16 cellular contexts compared by ENCODE assay signal in genomic region chr10:88120599-88121333, GRCh38.
DNase-seq lines count a peak whose midpoint lies in the region; ATAC-seq, FAIRE-seq and TF ChIP-seq lines count a peak whose summit lies in the region.
"Had no signal": no experiment of that assay in that cellular context is flagged by ENCODE, and none has a peak within 500 bp of the region (broad histone marks: within the 10 kb centered on the region; RNA-seq: fewer than 3 reads in every experiment).

No MANE protein-coding gene starts in this region.

- POLR2A ChIA-PET in HCT116 (lab: Charles Lee): no interaction called here

- H3K27me3 ChIP-seq in HCT116 (ENCODE audit: insufficient read depth, low read length) (no peaks in the 10 kb centered on the region), lower lobe of right lung (ENCODE audit: low read depth) (no peaks in the 10 kb centered on the region)
- H3K27me3 ChIP-seq: thyroid gland had no signal

- peak; percentile 66 to 72 for DNase-seq in AML-193 (lab: John Stamatoyannopoulos, UW)
- no peak for DNase-seq in HCT116 (ENCODE audit: low read depth, low spot score)
- peak; percentile 41 for DNase-seq in OCI-M1 (lab: John Stamatoyannopoulos, UW)
- DNase-seq in lower lobe of right lung: peak; percentile 64
- no peak for DNase-seq in cerebellar nuclear complex (lab: John Stamatoyannopoulos, UW)
- DNase-seq in urothelium cell line (ENCODE audit: low spot score): no peak
- DNase-seq: ACHN; activated naive CD4-positive, alpha-beta T cell treated with anti-CD3 and anti-CD28 coated beads, Interleukin-2, amount 10 ng/mL, durations not matched to agents 7 days and 5 days; dermis blood vessel endothelial cell; NCI-H2029; NCI-H510A treated with DMSO at 0.1 percent for 48 hours; stimulated activated CD4-positive, alpha-beta T cell treated with anti-CD3 and anti-CD28 coated beads, Interleukin-2, amount 100 ng/mL, for 48 hours had no signal

- no peak overlapping the region for H3K9ac ChIP-seq in HCT116 (ENCODE audit: low read length)

- no peaks in the 10 kb centered on the region for H3K4me1 ChIP-seq in HCT116 (ENCODE audit: control insufficient read depth in 1 of 2, insufficient read depth in 2 of 2, low read length in 2 of 2)
- peaks cover 13% of the 10 kb centered on the region for H3K4me1 ChIP-seq in lower lobe of right lung

- no peak for TF ChIP-seq RAD21 in HCT116 (IDR thresholded peaks at IDR 0.05; ENCODE audit: low read depth)

- no peaks in the 10 kb centered on the region for H3K36me3 ChIP-seq in HCT116 (ENCODE audit: control insufficient read depth in 1 of 2, insufficient read depth in 2 of 2, low read length in 2 of 2)
- H3K36me3 ChIP-seq in lower lobe of right lung: no peaks in the 10 kb centered on the region
- H3K36me3 ChIP-seq: thyroid gland had no signal

- H2AFZ ChIP-seq in HCT116 (ENCODE audit: low read depth, low read length, poor library complexity, severe bottlenecking): no peak overlapping the region

- peak overlapping the region in 1 of 2 experiments; percentile 9; a peak in 1 of 4 replicates for H3K4me3 ChIP-seq in HCT116 (replicated peaks in 1 of 2; ENCODE audit: low read depth in 1 of 2, low read length in 2 of 2)
- no peak overlapping the region for H3K4me3 ChIP-seq in lower lobe of right lung
- H3K4me3 ChIP-seq: thyroid gland had no signal

- H3K9me3 ChIP-seq in HCT116 (ENCODE audit: control insufficient read depth in 1 of 2, insufficient read depth in 1 of 2, low read depth in 1 of 2, low read length in 2 of 2) (no peaks in the 10 kb centered on the region), lower lobe of right lung (no peaks in the 10 kb centered on the region)
- H3K9me3 ChIP-seq: thyroid gland had no signal

- no peak for ATAC-seq in HCT116
- peak; percentile 62 to 65 for ATAC-seq in lower lobe of right lung
- no peak for ATAC-seq in HG03175 (IDR thresholded peaks at IDR 0.05; ENCODE audit: unreplicated experiment)
- no peak for ATAC-seq in HG02970 (IDR thresholded peaks at IDR 0.05; ENCODE audit: low FRiP score, unreplicated experiment)

- H3K27ac ChIP-seq in HCT116 (ENCODE audit: low read depth, low read length): 0 out of 2 replicates have a peak overlapping the region, but pooled peaks have one; percentile 3
- no peak overlapping the region for H3K27ac ChIP-seq in lower lobe of right lung
- H3K27ac ChIP-seq: thyroid gland had no signal

- TF ChIP-seq POLR2A in HCT116 (IDR thresholded peaks at IDR 0.05; ENCODE audit: borderline replicate concordance, extremely low read depth, insufficient read depth, insufficient read length): no peak

- no peaks in the 10 kb centered on the region for H4K20me1 ChIP-seq in HCT116 (ENCODE audit: insufficient read depth)

- no peak for FAIRE-seq in urothelium cell line (lab: Jason Lieb, UNC)
- FAIRE-seq: RCC 7860 had no signal

- RAD21 ChIA-PET in HCT116 (lab: Charles Lee; ENCODE audit: low non-redundant PET in 1 of 2, low total read pairs in 2 of 2, uncharacterized antibody in 2 of 2, unreplicated experiment in 2 of 2): no interaction called here

- H3K9me2 ChIP-seq in HCT116 (ENCODE audit: insufficient read depth): no peaks in the 10 kb centered on the region

- BruUV-seq in HCT116 (replicated peaks; lab: Mats Ljungman, UMichigan): no TSS peak

- H3K4me2 ChIP-seq in HCT116 (ENCODE audit: low read length): peak overlapping the region; percentile 57; the same call in 1 of the 2 replicates

- intact Hi-C loops in HCT116 (cut with micrococcal nuclease): no loop called here
- intact Hi-C loops in lower lobe of right lung (cut with DNase I): no loop called here

- CTCF ChIA-PET in HCT116 (lab: Charles Lee): no interaction called here

- TF ChIP-seq CTCF in HCT116 (IDR thresholded peaks at IDR 0.05 in 2 of 3, conservative IDR thresholded peaks at IDR 0.05 in 1 of 3; ENCODE audit: borderline replicate concordance in 1 of 3, insufficient read depth in 1 of 3, low read depth in 2 of 3, low read length in 2 of 3): no peak
- no peak for TF ChIP-seq CTCF in lower lobe of right lung (IDR thresholded peaks at IDR 0.05)

- no peaks in the 10 kb centered on the region for H3K79me2 ChIP-seq in HCT116 (ENCODE audit: insufficient read depth, low read length)

TF ChIP-seq in HCT116, 20 proteins besides CTCF, POLR2A, EP300 and RAD21:
- TF ChIP-seq JUND (IDR thresholded peaks at IDR 0.05): no peak
- no peak for TF ChIP-seq ZFX (IDR thresholded peaks at IDR 0.05)
- no peak for TF ChIP-seq EGR1 (IDR thresholded peaks at IDR 0.05; ENCODE audit: low read depth)
- TF ChIP-seq SRF (IDR thresholded peaks at IDR 0.05; ENCODE audit: low read depth): no peak
TF ChIP-seq in HCT116: peak in this region for 0.

Comparison
In these comparisons a context has a peak if more than half of its experiments do, and no peak if none do; other contexts are left out.
1. DNase-seq: peak in AML-193 (2 of 2), OCI-M1 (single experiment) and lower lobe of right lung (single experiment); none in HCT116 (single experiment), cerebellar nuclear complex (0 of 2) and urothelium cell line (single experiment).
2. ATAC-seq: peak in lower lobe of right lung (2 of 2); none in HCT116 (single experiment), HG03175 (single experiment) and HG02970 (single experiment).